14 cellular contexts compared by ENCODE assay signal in the genomic region with DNA sequence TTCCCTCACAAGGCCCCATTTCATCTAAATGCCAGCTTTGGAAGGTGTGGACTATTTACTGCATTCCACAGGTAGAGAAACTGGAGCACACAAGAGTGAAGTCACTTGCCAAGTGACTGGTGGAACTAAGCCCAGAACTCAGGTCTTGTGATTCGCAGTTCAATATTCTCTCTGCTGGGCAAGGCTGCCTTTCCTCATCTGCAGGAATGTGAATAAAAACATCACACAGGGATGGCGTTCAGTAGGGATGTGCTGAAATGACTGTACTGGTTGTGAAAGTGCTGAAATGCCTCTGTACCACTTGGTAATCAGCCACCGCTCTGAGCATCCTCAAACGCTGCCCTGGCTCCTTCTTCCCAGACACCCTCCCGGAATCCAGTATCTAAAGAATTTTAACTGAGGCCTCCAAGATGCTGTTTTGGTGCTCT.
DNase-seq lines count a peak whose midpoint lies in the region; ATAC-seq lines count a peak whose summit lies in the region.
"Had no signal": no experiment of that assay in that cellular context is flagged by ENCODE, and none has a peak within 500 bp of the region (broad histone marks: within the 10 kb centered on the region; RNA-seq: fewer than 3 reads in every experiment).

No MANE protein-coding gene starts in this region.

- DNase-seq in GM23248 = peak; percentile 91
- peak; percentile 88 for DNase-seq in astrocyte of the hippocampus (ENCODE audit: low read depth, low spot score)
- no peak for DNase-seq in left ventricle myocardium superior
- peak; percentile 73 for DNase-seq in stromal cell of bone marrow (ENCODE audit: low read depth)
- no peak for DNase-seq in head of caudate nucleus
- DNase-seq in NCI-H1694 (lab: John Stamatoyannopoulos, UW) = no peak
- DNase-seq: esophagus squamous epithelium; Kasumi-1; NCI-H446; occipital lobe; stimulated activated CD4-positive, alpha-beta T cell treated with anti-CD3 and anti-CD28 coated beads, Interleukin-2, amount 100 ng/mL, for 24 hours had no signal

- no peaks in the 10 kb centered on the region for H4K20me1 ChIP-seq in GM23248 (ENCODE audit: insufficient read depth)

- no peaks in the 10 kb centered on the region for H3K36me3 ChIP-seq in GM23248 (ENCODE audit: low read depth)
- H3K36me3 ChIP-seq: esophagus squamous epithelium had no signal

- no peaks in the 10 kb centered on the region for H3K27me3 ChIP-seq in GM23248 (replicated peaks; ENCODE audit: insufficient read depth)
- H3K27me3 ChIP-seq: esophagus squamous epithelium had no signal

- ATAC-seq in left ventricle myocardium superior (peak; percentile 51), HG03520 (IDR thresholded peaks at IDR 0.05; ENCODE audit: unreplicated experiment) (no peak), GM21390 (IDR thresholded peaks at IDR 0.05; ENCODE audit: unreplicated experiment) (no peak)
- ATAC-seq: stimulated activated memory B cell treated with anti-CD40 and anti-IgM and Interleukin-4, amounts not matched to agents 10 μg/mL and 1 μg/mL and 100 μg/mL, for 72 hours had no signal

- no peaks in the 10 kb centered on the region for H3K9me3 ChIP-seq in GM23248 (ENCODE audit: low read depth)
- H3K9me3 ChIP-seq: esophagus squamous epithelium had no signal

- H3K9me2 ChIP-seq in GM23248 (ENCODE audit: insufficient read depth) = no peaks in the 10 kb centered on the region

- peaks cover 24% of the 10 kb centered on the region for H3F3A ChIP-seq in GM23248 (ENCODE audit: insufficient read depth)

- no peaks in the 10 kb centered on the region for H3K79me2 ChIP-seq in GM23248 (ENCODE audit: insufficient read depth)

- H2AFZ ChIP-seq in GM23248 = no peak overlapping the region

- H3K27ac ChIP-seq in GM23248 = peak overlapping the region; percentile 55

- WGBS in GM23248 (ENCODE audit: low coverage in 1 of 2, low lambda C conversion rate in 2 of 2, missing lambda C conversion rate in 2 of 2), 2 experiments = 7 to 12% methylated on average over 5 of the region's 5 CpGs

- peaks cover 21% of the 10 kb centered on the region for H3K4me1 ChIP-seq in GM23248 (ENCODE audit: insufficient read depth)

- intact Hi-C loops in left ventricle myocardium superior (cut with micrococcal nuclease) = no loop called here
- intact Hi-C loops in head of caudate nucleus (cut with DNase I) = no loop called here

- H3K9ac ChIP-seq in GM23248 = no peak overlapping the region

- H3K4me2 ChIP-seq in GM23248 (ENCODE audit: unreplicated experiment) = peak overlapping the region; percentile 26

- in situ Hi-C loops in GM23248 (cut with MboI) = no loop called here

- no peak overlapping the region for H3K4me3 ChIP-seq in GM23248
- H3K4me3 ChIP-seq: esophagus squamous epithelium had no signal

Comparison
In these comparisons a context has a peak if more than half of its experiments do, and no peak if none do; other contexts are left out.
1. DNase-seq: peak in GM23248 (single experiment), astrocyte of the hippocampus (single experiment) and stromal cell of bone marrow (single experiment); none in left ventricle myocardium superior (single experiment), head of caudate nucleus (0 of 42) and NCI-H1694 (single experiment).